1 cellular context compared by ENCODE assay signal in the genomic region with DNA sequence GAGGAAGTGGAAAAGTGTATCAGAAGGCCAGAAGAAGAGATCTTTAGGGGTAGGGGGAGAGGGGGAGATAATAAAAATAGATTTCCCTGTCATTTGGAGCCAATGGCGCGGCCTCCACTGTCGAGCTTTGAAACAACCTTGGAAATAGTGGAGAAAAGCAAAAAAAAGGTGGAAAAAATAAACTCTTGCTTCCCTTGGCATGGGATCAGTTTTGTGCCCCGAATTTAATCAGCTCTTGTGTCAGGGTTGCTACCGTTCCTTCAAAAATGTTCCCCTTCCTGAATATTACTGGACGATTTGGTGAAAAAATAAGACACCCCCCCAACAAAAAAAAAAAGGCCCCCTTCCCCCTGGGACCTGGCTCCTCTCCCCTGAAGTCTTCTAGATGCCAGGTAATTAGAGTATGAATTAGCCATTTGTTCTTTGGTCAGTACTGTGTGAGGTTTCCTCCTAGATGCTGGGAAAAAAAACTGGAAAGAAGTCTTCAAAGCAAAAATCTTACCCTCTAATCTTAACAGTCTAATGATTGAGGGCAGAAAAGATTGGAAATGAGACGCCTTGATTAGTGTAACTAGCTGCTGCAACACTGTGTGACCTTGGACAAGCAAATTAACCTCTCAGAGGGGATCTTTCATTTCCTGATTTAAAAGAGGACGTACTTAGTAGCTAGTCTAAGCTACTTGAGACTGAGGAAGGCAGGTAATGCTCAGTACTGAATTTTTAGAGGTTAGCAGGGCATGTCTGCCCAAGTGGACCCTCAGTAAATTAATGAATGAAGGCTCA.
A peak's percentile ranks its signal among the peaks of the same experiment; 100 is the strongest.
TF ChIP-seq lines count a peak whose summit lies in the region.

No MANE protein-coding gene starts in this region.

TF ChIP-seq in K562, 482 proteins besides CTCF, POLR2A, EP300 and RAD21 (continued from another document and continues in another):
- TF ChIP-seq, protein P1, sequence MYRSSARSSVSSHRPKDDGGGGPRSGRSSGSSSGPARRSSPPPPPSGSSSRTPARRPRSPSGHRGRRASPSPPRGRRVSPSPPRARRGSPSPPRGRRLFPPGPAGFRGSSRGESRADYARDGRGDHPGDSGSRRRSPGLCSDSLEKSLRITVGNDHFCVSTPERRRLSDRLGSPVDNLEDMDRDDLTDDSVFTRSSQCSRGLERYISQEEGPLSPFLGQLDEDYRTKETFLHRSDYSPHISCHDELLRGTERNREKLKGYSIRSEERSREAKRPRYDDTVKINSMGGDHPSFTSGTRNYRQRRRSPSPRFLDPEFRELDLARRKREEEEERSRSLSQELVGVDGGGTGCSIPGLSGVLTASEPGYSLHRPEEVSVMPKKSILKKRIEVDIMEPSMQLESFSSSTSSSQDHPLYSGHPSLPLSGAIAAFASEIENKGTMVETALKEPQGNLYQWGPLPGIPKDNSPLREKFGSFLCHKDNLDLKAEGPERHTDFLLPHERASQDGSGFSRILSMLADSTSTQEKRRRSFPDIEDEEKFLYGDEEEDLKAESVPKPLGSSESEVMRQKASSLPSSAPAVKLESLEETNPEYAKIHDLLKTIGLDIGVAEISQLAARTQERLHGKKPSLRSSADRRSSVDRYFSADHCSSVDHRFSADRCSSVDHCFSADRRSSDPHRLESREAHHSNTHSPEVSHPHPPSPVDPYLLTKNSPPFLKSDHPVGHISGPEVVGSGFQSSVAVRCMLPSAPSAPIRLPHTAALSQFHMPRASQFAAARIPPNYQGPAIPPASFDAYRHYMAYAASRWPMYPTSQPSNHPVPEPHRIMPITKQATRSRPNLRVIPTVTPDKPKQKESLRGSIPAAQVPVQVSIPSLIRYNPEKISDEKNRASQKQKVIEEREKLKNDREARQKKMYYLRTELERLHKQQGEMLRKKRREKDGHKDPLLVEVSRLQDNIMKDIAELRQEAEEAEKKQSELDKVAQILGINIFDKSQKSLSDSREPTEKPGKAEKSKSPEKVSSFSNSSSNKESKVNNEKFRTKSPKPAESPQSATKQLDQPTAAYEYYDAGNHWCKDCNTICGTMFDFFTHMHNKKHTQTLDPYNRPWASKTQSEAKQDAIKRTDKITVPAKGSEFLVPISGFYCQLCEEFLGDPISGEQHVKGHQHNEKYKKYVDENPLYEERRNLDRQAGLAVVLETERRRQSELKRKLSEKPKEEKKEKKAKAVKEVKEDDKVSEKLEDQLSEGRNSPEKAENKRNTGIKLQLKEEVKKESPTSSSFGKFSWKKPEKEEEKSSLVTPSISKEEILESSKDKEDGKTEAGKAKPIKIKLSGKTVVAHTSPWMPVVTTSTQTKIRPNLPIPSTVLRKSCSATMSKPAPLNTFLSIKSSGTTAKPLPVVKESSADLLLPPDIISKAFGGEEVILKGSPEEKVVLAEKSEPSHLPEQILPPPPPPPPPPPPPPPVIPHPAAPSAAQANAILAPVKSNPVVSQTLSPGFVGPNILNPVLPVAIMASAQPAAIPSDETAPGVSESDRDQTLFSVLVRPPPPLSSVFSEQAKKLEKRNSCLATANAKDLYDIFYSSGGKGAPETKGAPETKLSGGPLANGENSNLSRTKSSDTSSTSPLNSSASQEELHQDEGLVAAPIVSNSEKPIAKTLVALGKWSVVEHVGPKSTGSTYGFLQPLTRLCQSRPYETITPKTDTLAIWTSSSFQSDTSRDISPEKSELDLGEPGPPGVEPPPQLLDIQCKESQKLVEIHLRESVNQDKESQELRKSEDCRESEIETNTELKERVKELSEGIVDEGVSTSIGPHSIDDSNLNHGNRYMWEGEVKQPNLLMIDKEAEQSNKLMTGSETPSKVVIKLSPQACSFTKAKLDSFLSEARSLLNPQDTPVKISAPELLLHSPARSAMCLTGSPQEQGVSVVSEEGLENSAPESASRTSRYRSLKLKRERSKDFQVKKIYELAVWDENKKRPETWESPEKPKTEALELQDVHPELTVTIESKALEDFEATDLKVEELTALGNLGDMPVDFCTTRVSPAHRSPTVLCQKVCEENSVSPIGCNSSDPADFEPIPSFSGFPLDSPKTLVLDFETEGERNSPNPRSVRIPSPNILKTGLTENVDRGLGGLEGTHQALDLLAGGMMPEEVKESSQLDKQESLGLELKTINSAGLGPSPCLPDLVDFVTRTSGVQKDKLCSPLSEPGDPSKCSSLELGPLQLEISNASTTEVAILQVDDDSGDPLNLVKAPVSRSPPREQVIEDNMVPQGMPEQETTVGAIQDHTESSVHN (IDR thresholded peaks at IDR 0.05; ENCODE audit: borderline replicate concordance in 1 of 2, low read depth in 1 of 2), result no peak
- TF ChIP-seq CCNT2 (IDR thresholded peaks at IDR 0.05; ENCODE audit: borderline replicate concordance, extremely low read depth, insufficient read length, low read depth, low read length), result no peak
- peak; percentile 67 to 86; a peak in 2 of 4 replicates for TF ChIP-seq ARNT (IDR thresholded peaks at IDR 0.05)
- TF ChIP-seq KHSRP (IDR thresholded peaks at IDR 0.05), result no peak
- TF ChIP-seq ZBTB9 (CRISPR knock-in tag; IDR thresholded peaks at IDR 0.05), result peak; percentile 65
- TF ChIP-seq ILF3 (IDR thresholded peaks at IDR 0.05; ENCODE audit: borderline replicate concordance), result no peak; the same call in 1 of the 2 replicates
- no peak for TF ChIP-seq NELFE (IDR thresholded peaks at IDR 0.05; ENCODE audit: insufficient read depth, insufficient read length)
- TF ChIP-seq, protein P2, sequence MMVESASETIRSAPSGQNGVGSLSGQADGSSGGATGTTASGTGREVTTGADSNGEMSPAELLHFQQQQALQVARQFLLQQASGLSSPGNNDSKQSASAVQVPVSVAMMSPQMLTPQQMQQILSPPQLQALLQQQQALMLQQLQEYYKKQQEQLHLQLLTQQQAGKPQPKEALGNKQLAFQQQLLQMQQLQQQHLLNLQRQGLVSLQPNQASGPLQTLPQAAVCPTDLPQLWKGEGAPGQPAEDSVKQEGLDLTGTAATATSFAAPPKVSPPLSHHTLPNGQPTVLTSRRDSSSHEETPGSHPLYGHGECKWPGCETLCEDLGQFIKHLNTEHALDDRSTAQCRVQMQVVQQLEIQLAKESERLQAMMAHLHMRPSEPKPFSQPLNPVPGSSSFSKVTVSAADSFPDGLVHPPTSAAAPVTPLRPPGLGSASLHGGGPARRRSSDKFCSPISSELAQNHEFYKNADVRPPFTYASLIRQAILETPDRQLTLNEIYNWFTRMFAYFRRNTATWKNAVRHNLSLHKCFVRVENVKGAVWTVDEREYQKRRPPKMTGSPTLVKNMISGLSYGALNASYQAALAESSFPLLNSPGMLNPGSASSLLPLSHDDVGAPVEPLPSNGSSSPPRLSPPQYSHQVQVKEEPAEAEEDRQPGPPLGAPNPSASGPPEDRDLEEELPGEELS (CRISPR knock-in tag; IDR thresholded peaks at IDR 0.05; ENCODE audit: borderline replicate concordance), result no peak
- TF ChIP-seq ZNF408 (CRISPR knock-in tag; IDR thresholded peaks at IDR 0.05; ENCODE audit: low read depth), result no peak
- peak; percentile 3 for TF ChIP-seq RBM25 (IDR thresholded peaks at IDR 0.05; ENCODE audit: low read depth, low read length, severe bottlenecking)
- no peak for TF ChIP-seq NUFIP1 (IDR thresholded peaks at IDR 0.05; ENCODE audit: partially characterized antibody)
- no peak for TF ChIP-seq NCOR1 (IDR thresholded peaks at IDR 0.05)
- peak; percentile 94; the same call in 1 of the 2 replicates for TF ChIP-seq OTX1 (CRISPR knock-in tag; IDR thresholded peaks at IDR 0.05)
- TF ChIP-seq TBP (optimal IDR thresholded peaks at IDR 0.05; ENCODE audit: low read depth, low read length), result no peak
- no peak for TF ChIP-seq HDAC2 (IDR thresholded peaks at IDR 0.05)
- TF ChIP-seq KDM2B (CRISPR knock-in tag; IDR thresholded peaks at IDR 0.05), result no peak
- TF ChIP-seq ERF (CRISPR knock-in tag; IDR thresholded peaks at IDR 0.05), result 0 out of 2 replicates have a peak, but pooled peaks have one; percentile 41
- no peak for TF ChIP-seq SRF (CRISPR knock-in tag; IDR thresholded peaks at IDR 0.05)
- 0 out of 2 replicates have a peak, but pooled peaks have one; percentile 11 for TF ChIP-seq ZNF324 (CRISPR knock-in tag; IDR thresholded peaks at IDR 0.05)
- no peak; a peak in 1 of 4 replicates for TF ChIP-seq FOXK2 (conservative IDR thresholded peaks at IDR 0.05 in 1 of 2, IDR thresholded peaks at IDR 0.05 in 1 of 2; ENCODE audit: low read depth in 2 of 2)
- TF ChIP-seq ADNP (tag; IDR thresholded peaks at IDR 0.05), result no peak
- TF ChIP-seq ZBTB1 (CRISPR knock-in tag; IDR thresholded peaks at IDR 0.05; ENCODE audit: borderline replicate concordance, low read depth), result no peak; the same call in 1 of the 2 replicates
- no peak for TF ChIP-seq HLTF (IDR thresholded peaks at IDR 0.05)
- TF ChIP-seq KDM4B (IDR thresholded peaks at IDR 0.05; ENCODE audit: borderline replicate concordance in 2 of 2, low read depth in 1 of 2), result no peak
- TF ChIP-seq XRCC3 (IDR thresholded peaks at IDR 0.05), result no peak
- TF ChIP-seq, protein P3, sequence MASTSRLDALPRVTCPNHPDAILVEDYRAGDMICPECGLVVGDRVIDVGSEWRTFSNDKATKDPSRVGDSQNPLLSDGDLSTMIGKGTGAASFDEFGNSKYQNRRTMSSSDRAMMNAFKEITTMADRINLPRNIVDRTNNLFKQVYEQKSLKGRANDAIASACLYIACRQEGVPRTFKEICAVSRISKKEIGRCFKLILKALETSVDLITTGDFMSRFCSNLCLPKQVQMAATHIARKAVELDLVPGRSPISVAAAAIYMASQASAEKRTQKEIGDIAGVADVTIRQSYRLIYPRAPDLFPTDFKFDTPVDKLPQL (IDR thresholded peaks at IDR 0.05; ENCODE audit: extremely low read depth, insufficient read length), result no peak
- TF ChIP-seq ZFP36 (IDR thresholded peaks at IDR 0.05; ENCODE audit: low read depth, low read length, partially characterized antibody), result peak; percentile 59
- no peak for TF ChIP-seq SP1 (CRISPR knock-in tag; IDR thresholded peaks at IDR 0.05)
- TF ChIP-seq, protein P4, sequence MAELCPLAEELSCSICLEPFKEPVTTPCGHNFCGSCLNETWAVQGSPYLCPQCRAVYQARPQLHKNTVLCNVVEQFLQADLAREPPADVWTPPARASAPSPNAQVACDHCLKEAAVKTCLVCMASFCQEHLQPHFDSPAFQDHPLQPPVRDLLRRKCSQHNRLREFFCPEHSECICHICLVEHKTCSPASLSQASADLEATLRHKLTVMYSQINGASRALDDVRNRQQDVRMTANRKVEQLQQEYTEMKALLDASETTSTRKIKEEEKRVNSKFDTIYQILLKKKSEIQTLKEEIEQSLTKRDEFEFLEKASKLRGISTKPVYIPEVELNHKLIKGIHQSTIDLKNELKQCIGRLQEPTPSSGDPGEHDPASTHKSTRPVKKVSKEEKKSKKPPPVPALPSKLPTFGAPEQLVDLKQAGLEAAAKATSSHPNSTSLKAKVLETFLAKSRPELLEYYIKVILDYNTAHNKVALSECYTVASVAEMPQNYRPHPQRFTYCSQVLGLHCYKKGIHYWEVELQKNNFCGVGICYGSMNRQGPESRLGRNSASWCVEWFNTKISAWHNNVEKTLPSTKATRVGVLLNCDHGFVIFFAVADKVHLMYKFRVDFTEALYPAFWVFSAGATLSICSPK (IDR thresholded peaks at IDR 0.05; ENCODE audit: borderline replicate concordance), result no peak
- TF ChIP-seq ZC3H8 (IDR thresholded peaks at IDR 0.05), result 0 out of 2 replicates have a peak, but pooled peaks have one; percentile 14
- no peak for TF ChIP-seq RBM15 (IDR thresholded peaks at IDR 0.05; ENCODE audit: insufficient read depth, low read length)
- no peak for TF ChIP-seq TSC22D4 (tag; IDR thresholded peaks at IDR 0.05)
- no peak for TF ChIP-seq IRF1 (CRISPR knock-in tag; IDR thresholded peaks at IDR 0.05; ENCODE audit: borderline replicate concordance)
- no peak for TF ChIP-seq MEF2D (tag; conservative IDR thresholded peaks at IDR 0.05; ENCODE audit: low read depth)
- TF ChIP-seq BRD9 (IDR thresholded peaks at IDR 0.05; ENCODE audit: low read depth, partially characterized antibody), result peak; percentile 99
- TF ChIP-seq ZNF232 (CRISPR knock-in tag; IDR thresholded peaks at IDR 0.05), result no peak
- TF ChIP-seq ZNF436 (CRISPR knock-in tag; IDR thresholded peaks at IDR 0.05), result 0 out of 2 replicates have a peak, but pooled peaks have one; percentile 37
- TF ChIP-seq FOXA1 (IDR thresholded peaks at IDR 0.05; ENCODE audit: borderline replicate concordance), result no peak
- TF ChIP-seq YY1 (IDR thresholded peaks at IDR 0.05; ENCODE audit: borderline replicate concordance in 1 of 3, control insufficient read depth in 1 of 3, extremely low read depth in 1 of 3, insufficient read depth in 3 of 3, insufficient read length in 1 of 3, insufficient replicate concordance in 2 of 3, low read depth in 1 of 3, low read length in 2 of 3), result no peak
- TF ChIP-seq ZNF274 (IDR thresholded peaks at IDR 0.05; ENCODE audit: borderline replicate concordance, low read depth, low read length), result no peak
- TF ChIP-seq ZNF586 (CRISPR knock-in tag; conservative IDR thresholded peaks at IDR 0.05), result no peak
- no peak for TF ChIP-seq CHD4 (IDR thresholded peaks at IDR 0.05; ENCODE audit: insufficient read depth, insufficient replicate concordance, low read depth, low read length, poor library complexity, severe bottlenecking)
- no peak for TF ChIP-seq MBD1 (CRISPR knock-in tag; IDR thresholded peaks at IDR 0.05)
- TF ChIP-seq FOXM1 (IDR thresholded peaks at IDR 0.05; ENCODE audit: low read depth), result no peak
- no peak for TF ChIP-seq FOXM1 (CRISPR knock-in tag; IDR thresholded peaks at IDR 0.05; ENCODE audit: low read depth)
- 0 out of 2 replicates have a peak, but pooled peaks have one; percentile 37 for TF ChIP-seq ZNF445 (CRISPR knock-in tag; IDR thresholded peaks at IDR 0.05; ENCODE audit: low read depth)
